Comparison of ENCODE assay signal across 8 cellular contexts in the genomic region with DNA sequence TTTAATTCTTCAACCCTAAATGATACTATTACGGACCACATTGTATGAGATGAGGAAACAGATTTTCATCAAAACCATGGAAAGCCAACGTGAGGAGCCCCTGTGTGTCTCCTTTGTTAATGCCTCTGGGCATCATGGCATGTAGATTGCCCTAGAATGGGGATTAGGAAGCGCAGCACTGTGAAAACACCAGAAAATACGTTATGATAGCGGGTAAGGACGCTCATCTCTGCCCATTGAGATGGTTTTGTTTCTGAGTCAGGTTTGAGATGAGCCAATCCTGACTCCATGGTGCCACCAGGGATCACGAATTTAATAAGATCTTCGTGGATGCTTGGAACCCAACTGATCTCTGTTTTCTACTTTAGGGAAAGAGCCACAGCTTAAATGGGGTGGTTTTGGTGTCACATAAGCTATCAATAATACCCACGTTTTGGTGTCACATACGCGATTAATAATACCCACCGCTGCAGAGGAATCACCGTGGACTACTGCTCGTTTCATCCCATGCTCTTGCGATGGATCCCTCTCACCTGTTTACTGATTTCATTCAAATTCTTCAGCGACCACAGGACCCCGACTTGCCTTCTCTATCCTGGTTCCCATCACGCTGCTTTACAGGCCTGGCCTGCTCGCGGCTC.
A peak's percentile ranks its signal among the peaks of the same experiment; 100 is the strongest.
DNase-seq lines count a peak whose midpoint lies in the region; ATAC-seq and TF ChIP-seq lines count a peak whose summit lies in the region.
"Not testable (repeated sequence)": the region's sequence is repeated elsewhere in the genome, so short reads cannot be mapped to it uniquely, and the experiment has no call there.

No MANE protein-coding gene starts in this region.

- peaks cover 20% of the 10 kb centered on the region for H3K36me3 Mint-ChIP-seq in CD4-positive, CD25-positive, alpha-beta regulatory T cell

- CTCF ChIA-PET in mammary epithelial cell (lab: Charles Lee; ENCODE audit: low non-redundant PET): not testable (repeated sequence)

- not testable (repeated sequence) for H4K20me1 ChIP-seq in mammary epithelial cell (ENCODE audit: insufficient read depth, low read length)

- not testable (repeated sequence) for H3K36me3 ChIP-seq in CD4-positive, CD25-positive, alpha-beta regulatory T cell (ENCODE audit: control insufficient read depth, insufficient read depth, low read length); SJCRH30; mammary epithelial cell (ENCODE audit: insufficient read depth, low read length); left lung; parathyroid adenoma (ENCODE audit: control insufficient read depth, insufficient read depth, low read length); tibial artery

- peaks cover 14 to 41% (median 30%) of the 10 kb centered on the region in 4 donors for H3K4me1 Mint-ChIP-seq in CD4-positive, CD25-positive, alpha-beta regulatory T cell

- not testable (repeated sequence) for H3K27ac Mint-ChIP-seq in CD4-positive, CD25-positive, alpha-beta regulatory T cell

- not testable (repeated sequence) for H3K4me3 Mint-ChIP-seq in CD4-positive, CD25-positive, alpha-beta regulatory T cell

- H3K4me2 ChIP-seq in mammary epithelial cell (ENCODE audit: insufficient read depth, low read depth, low read length) (peak overlapping the region; percentile 95), parathyroid adenoma (ENCODE audit: low read length) (peak overlapping the region; percentile 92)

- not testable (repeated sequence) for H3K9ac ChIP-seq in mammary epithelial cell (ENCODE audit: insufficient read depth, low read length)
- peak overlapping the region; percentile 58 for H3K9ac ChIP-seq in parathyroid adenoma

- ATAC-seq in CD4-positive, CD25-positive, alpha-beta regulatory T cell (ENCODE audit: low read depth in 2 of 2); left lung: not testable (repeated sequence)

- peaks cover 26% of the 10 kb centered on the region for H3K4me1 ChIP-seq in CD4-positive, CD25-positive, alpha-beta regulatory T cell (ENCODE audit: control insufficient read depth, insufficient read depth, low read length, poor library complexity, severe bottlenecking)
- H3K4me1 ChIP-seq in SJCRH30; mammary epithelial cell (ENCODE audit: insufficient read depth, low read length); parathyroid adenoma: not testable (repeated sequence)
- H3K4me1 ChIP-seq in left lung: peaks cover 12 to 34% of the 10 kb centered on the region in 2 donors
- H3K4me1 ChIP-seq in tibial artery: peaks cover 0 to 24% (median 7%) of the 10 kb centered on the region in 4 donors

- in situ Hi-C loops in mammary epithelial cell (cut with MboI; ENCODE audit: low sequenced_read_pairs in 2 of 2): not testable (repeated sequence)

- WGBS in mammary epithelial cell (ENCODE audit: low coverage, missing lambda C conversion rate): 56% methylated on average over 20 of the region's 20 CpGs

- H3K27me3 Mint-ChIP-seq in CD4-positive, CD25-positive, alpha-beta regulatory T cell: not testable (repeated sequence)

- H3K27me3 ChIP-seq in CD4-positive, CD25-positive, alpha-beta regulatory T cell (ENCODE audit: control insufficient read depth, insufficient read depth, low read length); HL-60 (ENCODE audit: insufficient read depth, poor library complexity, severe bottlenecking); SJCRH30; mammary epithelial cell (ENCODE audit: insufficient read depth, low read length); left lung; parathyroid adenoma (ENCODE audit: control insufficient read depth, insufficient read depth, low read length); tibial artery: not testable (repeated sequence)

- peak overlapping the region; percentile 96 for H3K27ac ChIP-seq in CD4-positive, CD25-positive, alpha-beta regulatory T cell (ENCODE audit: insufficient read depth, low read length, poor library complexity, severe bottlenecking)
- H3K27ac ChIP-seq in HL-60 (replicated peaks): peak overlapping the region; percentile 84
- peak overlapping the region; percentile 95 for H3K27ac ChIP-seq in SJCRH30
- peak overlapping the region; percentile 69 for H3K27ac ChIP-seq in mammary epithelial cell (ENCODE audit: insufficient read depth, low read depth, low read length)
- H3K27ac ChIP-seq in left lung: peak overlapping the region; percentile 92 to 98
- peak overlapping the region; percentile 83 for H3K27ac ChIP-seq in parathyroid adenoma
- H3K27ac ChIP-seq in tibial artery: peak overlapping the region; percentile 92 to 99

- intact Hi-C loops in mammary epithelial cell (cut with micrococcal nuclease); left lung (cut with DNase I); tibial artery (cut with DNase I; ENCODE audit: low total_unique reads): not testable (repeated sequence)

- dilution Hi-C loops in mammary epithelial cell (cut with HindIII; ENCODE audit: low sequenced_read_pairs): not testable (repeated sequence)

- BruUV-seq in mammary epithelial cell (replicated peaks; lab: Mats Ljungman, UMichigan): TSS peak; percentile 13

- DNase-seq in CD4-positive, CD25-positive, alpha-beta regulatory T cell: peak in 1 of 3 donors; percentile 12
- not testable (repeated sequence) for DNase-seq in HL-60 (ENCODE audit: low read depth in 1 of 2, low spot score in 1 of 2); SJCRH30; mammary epithelial cell; fibroblast of villous mesenchyme (ENCODE audit: low read depth); left lung; tibial artery

- peak overlapping the region; percentile 90 for H3K4me3 ChIP-seq in CD4-positive, CD25-positive, alpha-beta regulatory T cell (ENCODE audit: low read depth, low read length)
- H3K4me3 ChIP-seq in HL-60 (replicated peaks; ENCODE audit: insufficient read depth, low read length) (peak overlapping the region; percentile 94), SJCRH30 (peak overlapping the region; percentile 100), mammary epithelial cell (replicated peaks in 1 of 3; ENCODE audit: insufficient read depth in 1 of 3, low read depth in 2 of 3, low read length in 3 of 3) (peak overlapping the region; percentile 77 to 93 (median 88)), fibroblast of villous mesenchyme (ENCODE audit: low read depth, low read length) (peak overlapping the region; percentile 95), left lung (peak overlapping the region; percentile 61 to 100), parathyroid adenoma (ENCODE audit: low read depth, low read length) (peak overlapping the region; percentile 90), tibial artery (peak overlapping the region; percentile 80 to 97)

- not testable (repeated sequence) for H3K9me3 ChIP-seq in CD4-positive, CD25-positive, alpha-beta regulatory T cell (ENCODE audit: control insufficient read depth in 2 of 2, low read length in 2 of 2); SJCRH30 (replicated peaks); mammary epithelial cell (replicated peaks; ENCODE audit: insufficient read depth, low read length); left lung; parathyroid adenoma (ENCODE audit: control insufficient read depth, low read length); tibial artery

- H2AFZ ChIP-seq in mammary epithelial cell (ENCODE audit: low read depth, low read length): peak overlapping the region; percentile 100
- peak overlapping the region; percentile 97 for H2AFZ ChIP-seq in parathyroid adenoma

- peaks cover 14% of the 10 kb centered on the region for H3K79me2 ChIP-seq in mammary epithelial cell (ENCODE audit: insufficient read depth, low read length)
- not testable (repeated sequence) for H3K79me2 ChIP-seq in parathyroid adenoma

- H3K9me3 Mint-ChIP-seq in CD4-positive, CD25-positive, alpha-beta regulatory T cell: not testable (repeated sequence)

- not testable (repeated sequence) for TF ChIP-seq CTCF in HL-60 (IDR thresholded peaks at IDR 0.05; ENCODE audit: insufficient read depth, low read length); mammary epithelial cell (conservative IDR thresholded peaks at IDR 0.05 in 1 of 2, IDR thresholded peaks at IDR 0.05 in 1 of 2; ENCODE audit: extremely low read depth in 1 of 2, insufficient read depth in 1 of 2, low read depth in 1 of 2, low read length in 2 of 2); fibroblast of villous mesenchyme (IDR thresholded peaks at IDR 0.05; ENCODE audit: insufficient read depth, low read depth, low read length); left lung (IDR thresholded peaks at IDR 0.05); parathyroid adenoma (IDR thresholded peaks at IDR 0.05); tibial artery (IDR thresholded peaks at IDR 0.05)
